2 cellular contexts compared by ENCODE assay signal in genomic region chr10:63558132-63558784, GRCh38.
A peak's percentile ranks its signal among the peaks of the same experiment; 100 is the strongest.
TF ChIP-seq lines count a peak whose summit lies in the region.

No MANE protein-coding gene starts in this region.

TF ChIP-seq in HepG2, 621 proteins besides CTCF, POLR2A, EP300 and RAD21:
- no peak for TF ChIP-seq DMTF1 (CRISPR knock-in tag; IDR thresholded peaks at IDR 0.05)
- TF ChIP-seq ZNF484 (CRISPR knock-in tag; IDR thresholded peaks at IDR 0.05; ENCODE audit: borderline replicate concordance, low read depth): no peak
- TF ChIP-seq ZNF121 (CRISPR knock-in tag; IDR thresholded peaks at IDR 0.05): 0 out of 2 replicates have a peak, but pooled peaks have one; percentile 26

TF ChIP-seq in IMR-90, 13 proteins besides CTCF, POLR2A, EP300 and RAD21:
- TF ChIP-seq USF2 (IDR thresholded peaks at IDR 0.05; ENCODE audit: low read depth, low read length) (no peak), CHD1 (IDR thresholded peaks at IDR 0.05; ENCODE audit: low read depth, low read length) (no peak), RCOR1 (IDR thresholded peaks at IDR 0.05; ENCODE audit: insufficient replicate concordance, low read length) (no peak), RFX5 (IDR thresholded peaks at IDR 0.05; ENCODE audit: low read depth, low read length) (no peak), BHLHE40 (IDR thresholded peaks at IDR 0.05; ENCODE audit: low read depth, low read length) (no peak)
